Comparison of ENCODE assay signal across 11 cellular contexts in the genomic region with DNA sequence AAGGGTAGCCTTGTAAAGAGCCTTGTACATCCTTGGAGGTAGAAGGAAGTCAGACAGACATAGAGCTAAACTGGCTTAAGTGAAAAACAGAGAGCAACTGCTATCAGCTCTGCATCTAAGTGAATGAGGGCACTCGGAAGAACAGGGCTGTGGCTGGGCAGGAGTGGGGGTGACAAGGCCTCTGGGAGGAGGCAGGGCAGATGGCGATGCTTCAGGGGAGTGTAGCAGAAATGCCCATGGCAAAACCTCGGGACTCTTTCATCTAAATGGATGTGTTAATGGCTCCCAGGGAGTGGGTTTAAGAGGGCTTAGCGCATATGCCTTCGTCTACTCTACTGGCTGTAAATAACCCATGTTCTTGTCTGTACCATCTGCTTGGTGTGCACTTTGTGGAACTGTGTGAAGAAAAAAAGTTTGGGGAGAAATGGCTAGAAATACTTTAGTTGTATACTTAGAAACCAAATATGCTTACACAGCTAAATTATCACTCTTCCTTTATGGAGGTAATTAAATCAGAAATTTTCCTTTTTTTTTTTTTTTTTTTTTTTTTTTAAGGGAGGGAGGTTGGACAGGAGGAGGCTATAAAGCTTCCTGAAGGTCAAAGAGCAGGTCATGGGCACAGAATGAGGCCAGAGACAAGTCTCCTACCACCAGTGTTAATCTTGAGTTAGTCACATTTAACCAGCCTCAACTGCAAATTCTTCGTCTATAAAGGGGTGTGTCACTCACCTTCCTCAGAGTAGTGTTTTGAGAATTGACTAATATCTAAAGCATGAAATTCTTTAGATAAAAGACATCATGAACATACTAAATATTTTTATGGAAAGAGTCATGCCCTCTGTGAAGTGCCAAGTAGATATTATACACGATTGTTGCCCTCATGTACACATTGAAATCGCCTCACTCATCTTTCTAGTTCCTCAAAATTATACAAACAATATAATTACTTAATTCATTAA.
DNase-seq lines count a peak whose midpoint lies in the region; ATAC-seq, FAIRE-seq and TF ChIP-seq lines count a peak whose summit lies in the region.
"Had no signal": no experiment of that assay in that cellular context is flagged by ENCODE, and none has a peak within 500 bp of the region (broad histone marks: within the 10 kb centered on the region; RNA-seq: fewer than 3 reads in every experiment).

No MANE protein-coding gene starts in this region.

- in situ Hi-C loops in GM23248 (cut with MboI) = no loop called here

- no peaks in the 10 kb centered on the region for H3K9me3 ChIP-seq in GM23248 (ENCODE audit: low read depth)
- H3K9me3 ChIP-seq in astrocyte (ENCODE audit: insufficient read depth, low read depth, low read length) = no peaks in the 10 kb centered on the region
- H3K9me3 ChIP-seq in left lung = no peaks in the 10 kb centered on the region
- H3K9me3 ChIP-seq in testis = no peaks in the 10 kb centered on the region
- no peaks in the 10 kb centered on the region for H3K9me3 ChIP-seq in ascending aorta

- no peaks in the 10 kb centered on the region for H3K27me3 ChIP-seq in GM23248 (replicated peaks; ENCODE audit: insufficient read depth)
- H3K27me3 ChIP-seq in astrocyte (ENCODE audit: insufficient read depth, low read length) = no peaks in the 10 kb centered on the region
- H3K27me3 ChIP-seq in left lung = no peaks in the 10 kb centered on the region
- H3K27me3 ChIP-seq in testis = no peaks in the 10 kb centered on the region
- no peaks in the 10 kb centered on the region for H3K27me3 ChIP-seq in ascending aorta

- H3K9ac ChIP-seq in GM23248 (no peak overlapping the region), astrocyte (ENCODE audit: low read length) (no peak overlapping the region)

- peaks cover 38% of the 10 kb centered on the region for H3K4me1 ChIP-seq in GM23248 (ENCODE audit: insufficient read depth)
- H3K4me1 ChIP-seq in astrocyte (ENCODE audit: insufficient read depth, low read length) = peaks cover 22% of the 10 kb centered on the region
- H3K4me1 ChIP-seq in left lung = peaks cover 0 to 3% of the 10 kb centered on the region in 2 donors
- peaks cover 12% of the 10 kb centered on the region for H3K4me1 ChIP-seq in testis
- H3K4me1 ChIP-seq in ascending aorta = no peaks in the 10 kb centered on the region

- intact Hi-C loops in left lung (cut with DNase I) = no loop called here
- intact Hi-C loops in testis (cut with DNase I; ENCODE audit: low total_unique reads) = no loop called here
- intact Hi-C loops in ascending aorta (cut with DNase I) = no loop called here

- DNase-seq in GM23248 (peak; percentile 63), NCI-H524 (lab: John Stamatoyannopoulos, UW) (peak; percentile 95 to 99), astrocyte (ENCODE audit: low read depth) (peak; percentile 66), neural crest cell (ENCODE audit: low read depth, low spot score) (no peak), left lung (no peak), testis (no peak), ascending aorta (ENCODE audit: low spot score in 2 of 2) (no peak)
- DNase-seq: amniotic stem cell, NCI-H526 had no signal

- peak overlapping the region; percentile 64 for H3K4me2 ChIP-seq in GM23248 (ENCODE audit: unreplicated experiment)
- H3K4me2 ChIP-seq in astrocyte (ENCODE audit: low read length) = no peak overlapping the region

- H3K27ac ChIP-seq in GM23248 = peak overlapping the region; percentile 57
- peak overlapping the region; percentile 38 for H3K27ac ChIP-seq in astrocyte (ENCODE audit: low read depth, low read length)
- no peak overlapping the region for H3K27ac ChIP-seq in left lung
- H3K27ac ChIP-seq in testis = no peak overlapping the region
- H3K27ac ChIP-seq in ascending aorta = no peak overlapping the region

- H3K27me3 Mint-ChIP-seq in astrocyte (ENCODE audit: low read depth, unreplicated experiment) (no peaks in the 10 kb centered on the region), neural crest cell (ENCODE audit: low read depth) (no peaks in the 10 kb centered on the region)
- H3K27me3 Mint-ChIP-seq: memory B cell had no signal

- no peak for TF ChIP-seq CTCF in astrocyte (IDR thresholded peaks at IDR 0.05; ENCODE audit: insufficient read depth, low read depth, low read length)
- no peak for TF ChIP-seq CTCF in neural crest cell (conservative IDR thresholded peaks at IDR 0.05)
- TF ChIP-seq CTCF in left lung (IDR thresholded peaks at IDR 0.05) = no peak
- no peak for TF ChIP-seq CTCF in testis (IDR thresholded peaks at IDR 0.05)
- TF ChIP-seq CTCF in ascending aorta (IDR thresholded peaks at IDR 0.05) = no peak

- H2AFZ ChIP-seq in GM23248 (no peak overlapping the region), astrocyte (ENCODE audit: low read depth, low read length) (no peak overlapping the region)

- no peak for TF ChIP-seq POLR2A in testis (IDR thresholded peaks at IDR 0.05)

- H3K4me1 Mint-ChIP-seq in astrocyte (ENCODE audit: low read depth, unreplicated experiment) = peaks cover 32% of the 10 kb centered on the region
- peaks cover 41% of the 10 kb centered on the region for H3K4me1 Mint-ChIP-seq in neural crest cell

- H3K36me3 ChIP-seq in GM23248 (ENCODE audit: low read depth) (0 out of 2 replicates have a peak, but pooled peaks cover 3% of the 10 kb centered on the region), astrocyte (ENCODE audit: insufficient read depth, low read length) (no peaks in the 10 kb centered on the region), left lung (no peaks in the 10 kb centered on the region), testis (ENCODE audit: low read depth, missing control alignments) (no peaks in the 10 kb centered on the region), ascending aorta (peaks cover 0 to 4% of the 10 kb centered on the region in 2 donors)

- no peak for FAIRE-seq in astrocyte (lab: Jason Lieb, UNC)

- 66 to 70% methylated on average over 8 of the region's 8 CpGs for WGBS in GM23248 (ENCODE audit: low coverage in 1 of 2, low lambda C conversion rate in 2 of 2, missing lambda C conversion rate in 2 of 2), 2 experiments
- WGBS in testis, 2 donors = 84 to 88% methylated on average over 8 of the region's 8 CpGs

- no peaks in the 10 kb centered on the region for H3K9me2 ChIP-seq in GM23248 (ENCODE audit: insufficient read depth)

- peaks cover 85% of the 10 kb centered on the region for H3K79me2 ChIP-seq in GM23248 (ENCODE audit: insufficient read depth)
- peaks cover 38% of the 10 kb centered on the region for H3K79me2 ChIP-seq in astrocyte (ENCODE audit: insufficient read depth, low read length)

- H3K4me3 Mint-ChIP-seq in astrocyte (ENCODE audit: unreplicated experiment) (no peak overlapping the region), neural crest cell (no peak overlapping the region)
- H3K4me3 Mint-ChIP-seq: memory B cell had no signal

- peaks cover 25% of the 10 kb centered on the region for H3F3A ChIP-seq in GM23248 (ENCODE audit: insufficient read depth)

- ATAC-seq in HG03175 (IDR thresholded peaks at IDR 0.05; ENCODE audit: unreplicated experiment) (no peak), left lung (no peak)

- no peak overlapping the region for H3K27ac Mint-ChIP-seq in astrocyte (ENCODE audit: unreplicated experiment)
- peak overlapping the region; percentile 22 for H3K27ac Mint-ChIP-seq in neural crest cell (ENCODE audit: unreplicated experiment)
- H3K27ac Mint-ChIP-seq: memory B cell had no signal

- H3K4me3 ChIP-seq in GM23248 = no peak overlapping the region
- H3K4me3 ChIP-seq in astrocyte (ENCODE audit: insufficient read depth, low read depth, low read length) = no peak overlapping the region
- no peak overlapping the region for H3K4me3 ChIP-seq in left lung
- H3K4me3 ChIP-seq in testis = no peak overlapping the region
- no peak overlapping the region for H3K4me3 ChIP-seq in ascending aorta

- H4K20me1 ChIP-seq in GM23248 (ENCODE audit: insufficient read depth) (no peaks in the 10 kb centered on the region), astrocyte (ENCODE audit: insufficient read depth, low read length) (peaks cover under 1% of the 10 kb centered on the region)

- H3K9me3 Mint-ChIP-seq in astrocyte (ENCODE audit: unreplicated experiment) (no peaks in the 10 kb centered on the region), neural crest cell (no peaks in the 10 kb centered on the region)
- H3K9me3 Mint-ChIP-seq: memory B cell had no signal

- H3K36me3 Mint-ChIP-seq in astrocyte (ENCODE audit: low read depth, unreplicated experiment) (peaks cover 11% of the 10 kb centered on the region), neural crest cell (ENCODE audit: low read depth) (peaks cover 24% of the 10 kb centered on the region)

Comparison
In these comparisons a context has a peak if more than half of its experiments do, and no peak if none do; other contexts are left out.
1. DNase-seq: peak in GM23248 (single experiment), NCI-H524 (2 of 2) and astrocyte (single experiment); none in neural crest cell (single experiment), left lung (0 of 2), testis (single experiment) and ascending aorta (0 of 2).
2. H3K27ac ChIP-seq: peak in GM23248 (single experiment) and astrocyte (single experiment); none in left lung (0 of 2), testis (0 of 2) and ascending aorta (0 of 2).